ENCODE assay signal across 34 cellular contexts in the genomic region with DNA sequence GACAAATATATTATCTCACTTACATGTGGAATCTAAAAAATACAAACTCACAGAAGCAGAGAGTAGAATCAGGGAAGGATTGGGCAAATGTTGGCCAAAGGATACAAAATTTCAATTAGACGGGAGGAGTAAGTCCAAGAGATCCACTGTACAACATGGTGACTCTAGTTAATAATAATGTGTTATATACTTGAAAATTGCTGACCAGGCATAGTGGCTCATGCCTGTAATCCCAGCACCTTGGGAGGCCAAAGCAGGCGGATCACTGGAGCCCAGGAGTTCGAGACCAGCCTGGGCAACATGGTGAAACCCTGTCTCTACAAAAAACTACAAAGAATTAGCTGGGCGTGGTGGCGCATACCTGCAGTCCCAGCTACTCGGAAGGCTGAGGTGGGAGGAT.
"Had no signal": no experiment of that assay in that cellular context is flagged by ENCODE, and none has a peak within 500 bp of the region (broad histone marks: within the 10 kb centered on the region; RNA-seq: fewer than 3 reads in every experiment).

No MANE protein-coding gene starts in this region.

- FAIRE-seq: astrocyte, colon, TTC549 had no signal

- H3K4me3 ChIP-seq: adrenal gland, body of pancreas, breast epithelium had no signal

- DNase-seq: activated B cell treated with CpG ODN at 0.5 μM for 24 hours; activated CD4-positive, alpha-beta memory T cell treated with anti-CD3 and anti-CD28 coated beads for 36 hours; activated CD4-positive, alpha-beta T cell treated with anti-CD3 and anti-CD28 coated beads for 4 hours; activated CD4-positive, alpha-beta T cell treated with anti-CD3 and anti-CD28 coated beads, Interleukin-2, amount 10 ng/mL, durations not matched to agents 24 days and 14 days; activated CD4-positive, alpha-beta T cell treated with anti-CD3 and anti-CD28 coated beads, Interleukin-2, amount 50 U/mL, for 1 hour; activated CD4-positive, alpha-beta T cell treated with anti-CD3 and anti-CD28 coated beads, Interleukin-2, amount 50 U/mL, for 4 hours; activated CD4-positive, CD25-positive, alpha-beta regulatory T cell treated with anti-CD3 and anti-CD28 coated beads, Interleukin-2, amount 50 U/mL, for 72 hours; activated CD8-positive, alpha-beta memory T cell treated with anti-CD3 and anti-CD28 coated beads, Interleukin-2, amount 50 U/mL, for 4 hours; activated CD8-positive, alpha-beta T cell treated with anti-CD3 and anti-CD28 coated beads for 36 hours; activated effector memory CD4-positive, alpha-beta T cell treated with anti-CD3 and anti-CD28 coated beads, Interleukin-2, amount 50 U/mL, for 16 hours; activated gamma-delta T cell treated with Interleukin-2 at 50 U/mL for 16 hours; activated naive CD4-positive, alpha-beta T cell; activated naive CD4-positive, alpha-beta T cell treated with anti-CD3 and anti-CD28 coated beads for 36 hours; activated naive CD4-positive, alpha-beta T cell treated with anti-CD3 and anti-CD28 coated beads, Interleukin-2, amount 50 U/mL, for 16 hours; activated naive CD8-positive, alpha-beta T cell treated with anti-CD3 and anti-CD28 coated beads for 36 hours; activated T-cell treated with anti-CD3 and anti-CD28 coated beads for 4 hours; activated T-cell treated with anti-CD3 and anti-CD28 coated beads, Interleukin-2, amount 50 U/mL, for 1 hour; activated T-cell treated with anti-CD3 and anti-CD28 coated beads, Interleukin-2, amount 50 U/mL, for 4 hours; activated T-cell treated with anti-CD3 and anti-CD28 coated beads, Interleukin-2, amount 50 U/mL, for 72 hours; adrenal gland; amniotic stem cell; aorta; body of pancreas; brain microvascular endothelial cell; central memory CD4-positive, alpha-beta T cell; T-helper 2 cell; T-helper 9 cell had no signal

- H3K9me3 ChIP-seq: adrenal gland, body of pancreas, breast epithelium had no signal

- ATAC-seq: activated CD8-positive, alpha-beta T cell treated with anti-CD3 and anti-CD28 coated beads for 36 hours; activated naive CD4-positive, alpha-beta T cell treated with anti-CD3 and anti-CD28 coated beads, Interleukin-2, amount 50 U/mL, for 72 hours; activated T-cell treated with anti-CD3 and anti-CD28 coated beads, Interleukin-2, amount 50 U/mL, for 4 hours; activated T-cell treated with anti-CD3 and anti-CD28 coated beads, Interleukin-2, amount 50 U/mL, for 72 hours; activated T-helper 17 cell treated with anti-CD3 and anti-CD28 coated beads, Interleukin-2, amount 50 U/mL, for 72 hours; body of pancreas had no signal

- H3K4me1 ChIP-seq: adrenal gland, body of pancreas, breast epithelium had no signal

- H3K27ac ChIP-seq: adrenal gland, body of pancreas, brain microvascular endothelial cell, breast epithelium, VCaP had no signal

- H3K36me3 ChIP-seq: adrenal gland, brain microvascular endothelial cell, breast epithelium had no signal

- H3K27me3 ChIP-seq: adrenal gland, body of pancreas, brain microvascular endothelial cell, breast epithelium had no signal
